ENCODE assay signal across 20 cellular contexts in genomic region chr6:125271486-125272159, GRCh38. TPM values are rescaled to one million over a fixed set of nuclear protein-coding genes. Genes with fewer than 3 reads are reported as not detected.
DNase-seq lines count a peak whose midpoint lies in the region; ATAC-seq and TF ChIP-seq lines count a peak whose summit lies in the region.
"Had no signal": no experiment of that assay in that cellular context is flagged by ENCODE, and none has a peak within 500 bp of the region (broad histone marks: within the 10 kb centered on the region; RNA-seq: fewer than 3 reads in every experiment).

No MANE protein-coding gene starts in this region.

- H3K27ac Mint-ChIP-seq in stimulated activated naive CD8-positive, alpha-beta T cell treated with anti-CD3 and anti-CD28 coated beads, Interleukin-15, amount 100 ng/mL, for 72 hours, result no peak overlapping the region
- no peak overlapping the region for H3K27ac Mint-ChIP-seq in activated CD8-positive, alpha-beta T cell treated with anti-CD3 and anti-CD28 coated beads for 36 hours
- H3K27ac Mint-ChIP-seq: CD4-positive, alpha-beta T cell had no signal

- POLR2A ChIA-PET in activated CD8-positive, alpha-beta T cell treated with anti-CD3 and anti-CD28 coated beads for 36 hours (lab: Charles Lee), result no interaction called here

- DNase-seq in stimulated activated naive CD8-positive, alpha-beta T cell treated with anti-CD3 and anti-CD28 coated beads, Interleukin-15, amount 100 ng/mL, for 72 hours, result no peak
- no peak for DNase-seq in stimulated activated naive CD8-positive, alpha-beta T cell treated with anti-CD3 and anti-CD28 coated beads, Interleukin-15, Interleukin-2, amounts not matched to agents 100 U/mL and 50 U/mL, for 24 hours
- DNase-seq in RPMI7951 (ENCODE audit: low read depth), result peak; percentile 45
- peak; percentile 16 for DNase-seq in fibroblast of the aortic adventitia (ENCODE audit: low read depth)
- DNase-seq in activated CD8-positive, alpha-beta T cell treated with anti-CD3 and anti-CD28 coated beads for 36 hours, result no peak
- DNase-seq in superior temporal gyrus (ENCODE audit: extremely low spot score), result no peak
- no peak for DNase-seq in GM19240 (ENCODE audit: insufficient read length, low spot score)
- DNase-seq: Caco-2; CD4-positive, alpha-beta T cell; DMS53; EL; GOT3; MM.1S; NCI-H1092; NCI-H1436 treated with DMSO at 0.1 percent for 48 hours; NCI-H2029; NCI-H748 treated with DMSO at 0.1 percent for 48 hours; OCI-M1; SIG-M5 had no signal

- H3K4me1 Mint-ChIP-seq in stimulated activated naive CD8-positive, alpha-beta T cell treated with anti-CD3 and anti-CD28 coated beads, Interleukin-15, amount 100 ng/mL, for 72 hours, result no peaks in the 10 kb centered on the region
- peaks cover 3% of the 10 kb centered on the region for H3K4me1 Mint-ChIP-seq in activated CD8-positive, alpha-beta T cell treated with anti-CD3 and anti-CD28 coated beads for 36 hours (ENCODE audit: low read depth)

- H3K27me3 Mint-ChIP-seq in stimulated activated naive CD8-positive, alpha-beta T cell treated with anti-CD3 and anti-CD28 coated beads, Interleukin-15, amount 100 ng/mL, for 72 hours, result no peaks in the 10 kb centered on the region
- no peaks in the 10 kb centered on the region for H3K27me3 Mint-ChIP-seq in activated CD8-positive, alpha-beta T cell treated with anti-CD3 and anti-CD28 coated beads for 36 hours
- H3K27me3 Mint-ChIP-seq: CD4-positive, alpha-beta T cell had no signal

- CTCF ChIA-PET in activated CD8-positive, alpha-beta T cell treated with anti-CD3 and anti-CD28 coated beads for 36 hours (lab: Charles Lee), result no interaction called here

- peak; percentile 9 for ATAC-seq in stimulated activated naive CD8-positive, alpha-beta T cell treated with anti-CD3 and anti-CD28 coated beads, Interleukin-15, amount 100 ng/mL, for 72 hours
- no peak for ATAC-seq in stimulated activated naive CD8-positive, alpha-beta T cell treated with anti-CD3 and anti-CD28 coated beads, Interleukin-15, Interleukin-2, amounts not matched to agents 100 U/mL and 50 U/mL, for 24 hours
- no peak for ATAC-seq in activated CD8-positive, alpha-beta T cell treated with anti-CD3 and anti-CD28 coated beads for 36 hours
- no peak for ATAC-seq in HG03432 (IDR thresholded peaks at IDR 0.05; ENCODE audit: unreplicated experiment)

- no peak for TF ChIP-seq CTCF in fibroblast of the aortic adventitia (IDR thresholded peaks at IDR 0.05; ENCODE audit: insufficient read depth, low read length)
- no peak for TF ChIP-seq CTCF in activated CD8-positive, alpha-beta T cell treated with anti-CD3 and anti-CD28 coated beads for 36 hours (IDR thresholded peaks at IDR 0.05)

- no peak overlapping the region for H3K4me3 ChIP-seq in fibroblast of the aortic adventitia (ENCODE audit: low read depth, low read length)

- H3K4me3 Mint-ChIP-seq in stimulated activated naive CD8-positive, alpha-beta T cell treated with anti-CD3 and anti-CD28 coated beads, Interleukin-15, amount 100 ng/mL, for 72 hours, result no peak overlapping the region
- no peak overlapping the region for H3K4me3 Mint-ChIP-seq in activated CD8-positive, alpha-beta T cell treated with anti-CD3 and anti-CD28 coated beads for 36 hours
- H3K4me3 Mint-ChIP-seq: CD4-positive, alpha-beta T cell had no signal

- H3K9me3 Mint-ChIP-seq in stimulated activated naive CD8-positive, alpha-beta T cell treated with anti-CD3 and anti-CD28 coated beads, Interleukin-15, amount 100 ng/mL, for 72 hours, result no peaks in the 10 kb centered on the region
- H3K9me3 Mint-ChIP-seq in activated CD8-positive, alpha-beta T cell treated with anti-CD3 and anti-CD28 coated beads for 36 hours, result no peaks in the 10 kb centered on the region
- H3K9me3 Mint-ChIP-seq: CD4-positive, alpha-beta T cell had no signal

- H3K36me3 Mint-ChIP-seq in activated CD8-positive, alpha-beta T cell treated with anti-CD3 and anti-CD28 coated beads for 36 hours (ENCODE audit: low read depth), result peaks cover 54% of the 10 kb centered on the region

- intact Hi-C loops in activated CD8-positive, alpha-beta T cell treated with anti-CD3 and anti-CD28 coated beads for 36 hours (cut with micrococcal nuclease), result no loop called here

RNA-seq across cellular contexts. Expression of gene HDDC2, which starts 30.1 kb away (rescaled TPM):
- 86.6 and 90.8 TPM in 2 replicates for total RNA-seq in RPMI7951 (2014; rRNA removed; shearing (Covaris generic))
- total RNA-seq in fibroblast of the aortic adventitia (ENCODE audit: low replicate concordance), result 32.1 and 71.5 TPM in 2 replicates
- total RNA-seq in activated CD8-positive, alpha-beta T cell treated with anti-CD3 and anti-CD28 coated beads for 36 hours, result 100 to 1,000 TPM; 119 to 121 TPM

Comparison
In these comparisons a context has a peak if more than half of its experiments do, and no peak if none do; other contexts are left out.
1. DNase-seq: peak in RPMI7951 (single experiment) and fibroblast of the aortic adventitia (single experiment); none in stimulated activated naive CD8-positive, alpha-beta T cell treated with anti-CD3 and anti-CD28 coated beads, Interleukin-15, amount 100 ng/mL, for 72 hours (0 of 2), stimulated activated naive CD8-positive, alpha-beta T cell treated with anti-CD3 and anti-CD28 coated beads, Interleukin-15, Interleukin-2, amounts not matched to agents 100 U/mL and 50 U/mL, for 24 hours (single experiment), activated CD8-positive, alpha-beta T cell treated with anti-CD3 and anti-CD28 coated beads for 36 hours (single experiment), superior temporal gyrus (single experiment) and GM19240 (single experiment).